In the genomic region with DNA sequence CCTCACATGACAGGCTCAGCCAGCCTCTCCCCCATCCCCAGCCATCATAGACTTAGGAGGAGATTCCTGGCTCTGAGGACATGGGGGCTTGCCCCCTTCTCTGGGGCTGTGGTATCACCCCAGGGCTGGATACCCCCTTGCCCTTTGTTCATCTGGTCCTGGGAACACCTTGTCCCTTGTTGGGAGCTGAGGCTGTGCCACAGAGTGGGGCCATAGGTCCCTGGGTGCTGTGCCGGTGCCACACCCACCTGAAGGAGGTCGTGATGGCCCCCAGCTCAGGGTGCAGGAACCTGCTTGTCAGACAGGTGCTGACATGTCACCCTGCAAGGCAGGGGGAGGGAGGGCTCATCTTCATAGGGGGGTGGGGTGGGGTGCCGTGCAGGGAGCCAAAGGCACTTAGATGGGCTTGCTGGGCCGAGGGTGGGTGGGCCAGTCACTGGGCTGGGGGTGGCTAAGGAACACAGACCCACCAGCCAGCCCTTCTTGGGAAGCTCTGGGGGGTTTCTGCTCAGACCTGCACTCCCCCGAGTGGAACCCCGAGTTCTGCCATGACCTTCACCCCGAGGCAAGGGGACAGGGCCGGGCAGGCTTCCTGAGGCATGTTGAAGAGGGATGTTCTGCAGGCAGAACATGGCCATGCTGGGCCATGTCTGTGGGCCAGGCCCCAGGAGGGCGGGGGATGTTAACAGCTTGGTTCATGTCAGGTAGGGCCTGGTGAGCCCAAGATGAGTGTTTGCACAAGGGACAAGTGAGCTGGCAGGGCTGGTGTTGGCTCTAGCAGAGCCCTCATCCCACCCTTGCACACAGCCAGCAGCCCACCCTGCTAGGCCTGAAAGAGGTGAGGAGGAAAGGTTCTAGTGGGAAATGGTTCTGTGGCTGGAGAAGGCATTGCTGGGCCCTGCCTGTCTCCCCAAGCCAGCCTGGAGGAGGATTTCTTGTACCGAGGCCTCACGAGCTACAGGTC, we compare ENCODE assay signal across 11 cellular contexts. TPM values are rescaled to one million over a fixed set of nuclear protein-coding genes. Genes with fewer than 3 reads are reported as not detected.
DNase-seq lines count a peak whose midpoint lies in the region; ATAC-seq lines count a peak whose summit lies in the region.
"Had no signal": no experiment of that assay in that cellular context is flagged by ENCODE, and none has a peak within 500 bp of the region (broad histone marks: within the 10 kb centered on the region; RNA-seq: fewer than 3 reads in every experiment).

No MANE protein-coding gene starts in this region.

- no peaks in the 10 kb centered on the region for H3K9me3 Mint-ChIP-seq in T-helper 2 cell treated with Interferon-gamma antibody and Interleukin-4, amounts not matched to agents 5 μg/mL and 100 μg/mL, for 36 hours
- H3K9me3 Mint-ChIP-seq in immature natural killer cell: no peaks in the 10 kb centered on the region
- no peaks in the 10 kb centered on the region for H3K9me3 Mint-ChIP-seq in stimulated activated naive B cell treated with anti-CD40 and anti-IgM and Interleukin-4, amounts not matched to agents 10 μg/mL and 1 μg/mL and 100 μg/mL, for 72 hours

- H3K4me3 Mint-ChIP-seq in T-helper 2 cell treated with Interferon-gamma antibody and Interleukin-4, amounts not matched to agents 5 μg/mL and 100 μg/mL, for 36 hours: peak overlapping the region; percentile 58
- H3K4me3 Mint-ChIP-seq in T-helper 17 cell (peak overlapping the region; percentile 7), immature natural killer cell (peak overlapping the region in 4 of 5 donors; percentile 12 to 88 (median 48))
- H3K4me3 Mint-ChIP-seq in stimulated activated naive B cell treated with anti-CD40 and anti-IgM and Interleukin-4, amounts not matched to agents 10 μg/mL and 1 μg/mL and 100 μg/mL, for 72 hours: peak overlapping the region in 1 of 2 donors; percentile 15

- peaks cover 28% of the 10 kb centered on the region for H3K36me3 Mint-ChIP-seq in T-helper 2 cell treated with Interferon-gamma antibody and Interleukin-4, amounts not matched to agents 5 μg/mL and 100 μg/mL, for 36 hours (ENCODE audit: low read depth)
- H3K36me3 Mint-ChIP-seq in T-helper 17 cell (ENCODE audit: low read depth) (no peaks in the 10 kb centered on the region), immature natural killer cell (peaks cover 0 to 6% (median 0%) of the 10 kb centered on the region in 3 donors)
- H3K36me3 Mint-ChIP-seq in stimulated activated naive B cell treated with anti-CD40 and anti-IgM and Interleukin-4, amounts not matched to agents 10 μg/mL and 1 μg/mL and 100 μg/mL, for 72 hours: peaks cover 17 to 34% of the 10 kb centered on the region in 2 donors

- H3K9me3 ChIP-seq in T-helper 17 cell (ENCODE audit: control insufficient read depth, low read length, poor library complexity, severe bottlenecking): no peaks in the 10 kb centered on the region
- H3K9me3 ChIP-seq: HAP-1 had no signal

- H3K27ac Mint-ChIP-seq in T-helper 2 cell treated with Interferon-gamma antibody and Interleukin-4, amounts not matched to agents 5 μg/mL and 100 μg/mL, for 36 hours: peak overlapping the region; percentile 100
- H3K27ac Mint-ChIP-seq in T-helper 17 cell (peak overlapping the region; percentile 99), immature natural killer cell (peak overlapping the region; percentile 94 to 98 (median 98))
- H3K27ac Mint-ChIP-seq in stimulated activated naive B cell treated with anti-CD40 and anti-IgM and Interleukin-4, amounts not matched to agents 10 μg/mL and 1 μg/mL and 100 μg/mL, for 72 hours: peak overlapping the region; percentile 73

- peaks cover 32% of the 10 kb centered on the region for H3K4me1 Mint-ChIP-seq in T-helper 2 cell treated with Interferon-gamma antibody and Interleukin-4, amounts not matched to agents 5 μg/mL and 100 μg/mL, for 36 hours (ENCODE audit: low read depth)
- H3K4me1 Mint-ChIP-seq in T-helper 17 cell (peaks cover 42% of the 10 kb centered on the region), immature natural killer cell (peaks cover 56 to 59% of the 10 kb centered on the region in 2 donors)
- H3K4me1 Mint-ChIP-seq in stimulated activated naive B cell treated with anti-CD40 and anti-IgM and Interleukin-4, amounts not matched to agents 10 μg/mL and 1 μg/mL and 100 μg/mL, for 72 hours: peaks cover 51 to 64% of the 10 kb centered on the region in 2 donors

- no peak for ATAC-seq in T-helper 17 cell
- no peak for ATAC-seq in stimulated activated naive B cell treated with anti-CD40 and anti-IgM and Interleukin-4, amounts not matched to agents 10 μg/mL and 1 μg/mL and 100 μg/mL, for 72 hours (replicated peaks)
- no peak for ATAC-seq in HG02885 (IDR thresholded peaks at IDR 0.05; ENCODE audit: poor library complexity, unreplicated experiment)
- ATAC-seq: GM12878 had no signal

- H3K27me3 Mint-ChIP-seq in T-helper 2 cell treated with Interferon-gamma antibody and Interleukin-4, amounts not matched to agents 5 μg/mL and 100 μg/mL, for 36 hours (ENCODE audit: low read depth): no peaks in the 10 kb centered on the region
- H3K27me3 Mint-ChIP-seq in T-helper 17 cell (no peaks in the 10 kb centered on the region), immature natural killer cell (ENCODE audit: low read depth in 3 of 3) (peaks cover 0 to 38% (median 20%) of the 10 kb centered on the region in 3 donors)
- no peaks in the 10 kb centered on the region for H3K27me3 Mint-ChIP-seq in stimulated activated naive B cell treated with anti-CD40 and anti-IgM and Interleukin-4, amounts not matched to agents 10 μg/mL and 1 μg/mL and 100 μg/mL, for 72 hours

- no peak for DNase-seq in T-helper 2 cell treated with Interferon-gamma antibody and Interleukin-4, amounts not matched to agents 5 μg/mL and 100 μg/mL, for 36 hours (ENCODE audit: low spot score)
- no peak for DNase-seq in T-helper 2 cell
- no peak for DNase-seq in T-helper 17 cell
- DNase-seq in immature natural killer cell: no peak
- DNase-seq in stimulated activated naive B cell treated with anti-CD40 and anti-IgM and Interleukin-4, amounts not matched to agents 10 μg/mL and 1 μg/mL and 100 μg/mL, for 72 hours: no peak
- DNase-seq in DMS79 (lab: John Stamatoyannopoulos, UW): no peak
- no peak for DNase-seq in stimulated activated CD4-positive, alpha-beta T cell treated with anti-CD3 and anti-CD28 coated beads, Interleukin-4, amount 100 ng/mL, for 1 hour
- DNase-seq: NCI-H524 treated with DMSO at 0.1 percent for 48 hours had no signal

RNA-seq across cellular contexts. Expression of gene TSSK6, which starts 28.0 kb away (rescaled TPM):
- 1 to 10 TPM; 3.8 to 3.9 TPM for total RNA-seq in T-helper 17 cell
- polyA plus RNA-seq in immature natural killer cell: under 1 TPM in 2 of 3 donors, not detected in 1; 0.66 to 0.96 TPM

RNA-seq across cellular contexts. Expression of gene NDUFA13, which starts 28.7 kb away (rescaled TPM):
- total RNA-seq in T-helper 17 cell: 100 to 1,000 TPM; 175 to 195 TPM
- 100 to 1,000 TPM; 242 to 566 (median 301) TPM for polyA plus RNA-seq in immature natural killer cell

RNA-seq across cellular contexts. Expression of gene YJEFN3, which starts 41.4 kb away (rescaled TPM):
- 1 to 10 TPM; 3.0 to 6.1 TPM for total RNA-seq in T-helper 17 cell
- polyA plus RNA-seq in immature natural killer cell: under 1 TPM in 1 of 3 donors, not detected in 2; 0.21 TPM

RNA-seq across cellular contexts. Expression of gene CILP2, which starts 50.7 kb away (rescaled TPM):
- under 1 TPM; 0.73 to 0.99 TPM for total RNA-seq in T-helper 17 cell
- not detected for polyA plus RNA-seq in immature natural killer cell
